ENCODE assay signal across 28 cellular contexts in the genomic region with DNA sequence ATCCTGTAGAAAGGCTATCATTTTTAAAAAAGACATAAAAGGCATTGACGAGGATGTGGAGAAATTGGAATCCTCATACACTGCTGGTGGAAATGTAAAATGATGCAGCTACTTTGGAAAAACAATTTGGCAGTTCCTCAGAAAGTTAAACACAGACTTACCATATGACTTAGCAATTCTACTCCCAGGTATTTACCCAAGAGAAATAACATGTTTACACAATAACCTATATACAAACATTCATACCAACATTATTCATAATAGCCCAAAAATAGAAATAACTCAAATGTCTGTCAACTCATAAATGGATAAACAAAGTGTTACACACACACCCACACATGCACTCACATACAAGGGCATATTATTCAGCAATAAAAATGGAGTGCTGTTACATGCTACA.
"Had no signal": no experiment of that assay in that cellular context is flagged by ENCODE, and none has a peak within 500 bp of the region (broad histone marks: within the 10 kb centered on the region; RNA-seq: fewer than 3 reads in every experiment).

No MANE protein-coding gene starts in this region.

- H3K4me3 ChIP-seq: esophagus squamous epithelium had no signal

- H3K36me3 ChIP-seq: brain microvascular endothelial cell, esophagus squamous epithelium had no signal

- DNase-seq: activated CD4-positive, alpha-beta T cell treated with anti-CD3 and anti-CD28 coated beads for 4 hours; activated CD4-positive, alpha-beta T cell treated with anti-CD3 and anti-CD28 coated beads, Interleukin-2, amount 50 U/mL, for 1 hour; activated CD4-positive, alpha-beta T cell treated with anti-CD3 and anti-CD28 coated beads, Interleukin-2, amount 50 U/mL, for 48 hours; activated CD4-positive, CD25-positive, alpha-beta regulatory T cell; activated CD4-positive, CD25-positive, alpha-beta regulatory T cell treated with anti-CD3 and anti-CD28 coated beads, Interleukin-2, amount 50 U/mL, for 72 hours; activated CD8-positive, alpha-beta memory T cell treated with anti-CD3 and anti-CD28 coated beads for 24 hours; activated CD8-positive, alpha-beta T cell treated with anti-CD3 and anti-CD28 coated beads for 36 hours; activated effector memory CD4-positive, alpha-beta T cell treated with Interleukin-2 at 50 U/mL for 16 hours; activated gamma-delta T cell treated with Interleukin-2 at 50 U/mL for 16 hours; activated naive CD4-positive, alpha-beta T cell treated with anti-CD3 and anti-CD28 coated beads, Interleukin-2, amount 50 U/mL, for 16 hours; activated naive CD4-positive, alpha-beta T cell treated with Interleukin-2 at 50 U/mL for 16 hours; activated T-cell treated with anti-CD3 and anti-CD28 coated beads, Interleukin-2, amount 50 U/mL, for 4 hours; amniotic stem cell; anterior cingulate cortex; brain microvascular endothelial cell; caudate nucleus; cortex of kidney; dermis blood vessel endothelial cell; effector CD4-positive, alpha-beta T cell; effector memory CD8-positive, alpha-beta T cell; esophagus squamous epithelium; head of caudate nucleus; T-helper 2 cell had no signal

- ATAC-seq: activated CD8-positive, alpha-beta T cell treated with anti-CD3 and anti-CD28 coated beads for 36 hours; activated T-cell treated with anti-CD3 and anti-CD28 coated beads, Interleukin-2, amount 50 U/mL, for 4 hours; activated T-helper 17 cell treated with anti-CD3 and anti-CD28 coated beads, Interleukin-2, amount 50 U/mL, for 72 hours; effector memory CD8-positive, alpha-beta T cell had no signal

- H3K9me3 ChIP-seq: esophagus squamous epithelium had no signal

- H3K27me3 ChIP-seq: brain microvascular endothelial cell, esophagus squamous epithelium had no signal

- FAIRE-seq: astrocyte, colon, frontal cortex had no signal

- H3K27ac ChIP-seq: brain microvascular endothelial cell, epithelial cell of prostate, esophagus squamous epithelium had no signal
